In the genomic region with DNA sequence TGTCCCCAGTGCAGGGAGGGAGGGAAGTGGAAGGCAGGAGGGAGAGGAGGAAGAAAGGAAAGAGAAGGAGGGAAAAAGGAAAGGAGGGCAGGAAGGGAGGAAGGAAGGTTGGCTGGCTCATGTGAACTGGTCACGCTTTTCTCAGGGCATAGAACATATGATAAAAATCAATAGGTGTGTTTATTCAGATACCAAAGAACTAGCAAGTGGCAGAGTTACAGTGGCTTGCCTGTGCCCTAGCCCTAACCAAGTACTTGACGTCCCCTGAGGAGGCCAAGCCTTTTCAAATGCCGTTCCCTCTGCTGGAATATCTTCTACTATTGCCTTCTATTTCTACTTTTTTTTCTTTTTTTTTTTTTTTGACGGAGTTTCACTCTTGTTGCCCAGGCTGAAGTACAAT, we compare ENCODE assay signal across 18 cellular contexts. TPM values are rescaled to one million over a fixed set of nuclear protein-coding genes. Genes with fewer than 3 reads are reported as not detected.
DNase-seq lines count a peak whose midpoint lies in the region; ATAC-seq and TF ChIP-seq lines count a peak whose summit lies in the region.
"Had no signal": no experiment of that assay in that cellular context is flagged by ENCODE, and none has a peak within 500 bp of the region (broad histone marks: within the 10 kb centered on the region; RNA-seq: fewer than 3 reads in every experiment).

No MANE protein-coding gene starts in this region.

- H3K4me3 ChIP-seq in right cardiac atrium (ENCODE audit: low read length): no peak overlapping the region
- peak overlapping the region in 1 of 2 donors; percentile 9 for H3K4me3 ChIP-seq in left lung
- no peak overlapping the region for H3K4me3 ChIP-seq in gastrocnemius medialis
- no peak overlapping the region for H3K4me3 ChIP-seq in SJCRH30

- H3K4me1 ChIP-seq in right cardiac atrium (ENCODE audit: control insufficient read depth, insufficient read depth, low read length): peaks cover 5% of the 10 kb centered on the region
- peaks cover 14 to 19% of the 10 kb centered on the region in 2 donors for H3K4me1 ChIP-seq in left lung
- peaks cover 14 to 17% of the 10 kb centered on the region in 2 donors for H3K4me1 ChIP-seq in gastrocnemius medialis
- H3K4me1 ChIP-seq in SJCRH30: no peaks in the 10 kb centered on the region; the same call in 1 of the 2 replicates

- no peak for ATAC-seq in right cardiac atrium
- ATAC-seq in left ventricle myocardium superior: no peak
- peak; percentile 25 for ATAC-seq in left lung
- ATAC-seq in gastrocnemius medialis: no peak
- ATAC-seq in HG02763 (IDR thresholded peaks at IDR 0.05; ENCODE audit: unreplicated experiment): no peak

- in situ Hi-C loops in gastrocnemius medialis (cut with MboI; ENCODE audit: low sequenced_read_pairs in 4 of 4): no loop called here

- H3K36me3 ChIP-seq in left lung (no peaks in the 10 kb centered on the region), gastrocnemius medialis (no peaks in the 10 kb centered on the region), SJCRH30 (no peaks in the 10 kb centered on the region)
- H3K36me3 ChIP-seq: ovary had no signal

- no peak for TF ChIP-seq POLR2A in gastrocnemius medialis (IDR thresholded peaks at IDR 0.05)

- peak overlapping the region; percentile 76 for H3K27ac ChIP-seq in right cardiac atrium (ENCODE audit: low read length)
- peak overlapping the region; percentile 81 to 83 for H3K27ac ChIP-seq in left lung
- peak overlapping the region; percentile 70 to 74 (median 72) for H3K27ac ChIP-seq in gastrocnemius medialis
- H3K27ac ChIP-seq in SJCRH30: no peak overlapping the region

- H3K9me3 ChIP-seq in right cardiac atrium (ENCODE audit: control insufficient read depth, low read length): no peaks in the 10 kb centered on the region
- no peaks in the 10 kb centered on the region for H3K9me3 ChIP-seq in left lung
- no peaks in the 10 kb centered on the region for H3K9me3 ChIP-seq in gastrocnemius medialis
- no peaks in the 10 kb centered on the region for H3K9me3 ChIP-seq in SJCRH30 (replicated peaks)
- H3K9me3 ChIP-seq: ovary had no signal

- intact Hi-C loops in right cardiac atrium (cut with DNase I) (no loop called here), left ventricle myocardium superior (cut with micrococcal nuclease) (no loop called here), left lung (cut with DNase I) (no loop called here), gastrocnemius medialis (cut with DNase I; ENCODE audit: low total_unique reads) (loop anchor here (1.0 kb wide), 1 partner anchor 29 kb away; no protein-coding TSS in a partner anchor)

- WGBS in right cardiac atrium: 79% methylated on average over 4 of the region's 4 CpGs

- TF ChIP-seq CTCF in left lung (IDR thresholded peaks at IDR 0.05) (no peak), gastrocnemius medialis (IDR thresholded peaks at IDR 0.05 in 4 of 5, conservative IDR thresholded peaks at IDR 0.05 in 1 of 5) (no peak)

- H3K27me3 ChIP-seq in right cardiac atrium (ENCODE audit: control insufficient read depth, insufficient read depth) (no peaks in the 10 kb centered on the region), left lung (no peaks in the 10 kb centered on the region), gastrocnemius medialis (no peaks in the 10 kb centered on the region), SJCRH30 (no peaks in the 10 kb centered on the region)
- H3K27me3 ChIP-seq: ovary had no signal

- DNase-seq in right cardiac atrium (peak in 2 of 3 donors; percentile 12 to 18), left ventricle myocardium superior (no peak), left lung (no peak), gastrocnemius medialis (no peak), AG08396 (ENCODE audit: low spot score) (no peak), activated T-cell treated with anti-CD3 and anti-CD28 coated beads for 4 hours (no peak), SJCRH30 (no peak)
- DNase-seq: activated CD4-positive, CD25-positive, alpha-beta regulatory T cell treated with anti-CD3 and anti-CD28 coated beads, Interleukin-2, amount 50 U/mL, for 72 hours; activated CD8-positive, alpha-beta memory T cell treated with anti-CD3 and anti-CD28 coated beads, Interleukin-2, amount 50 U/mL, for 48 hours; activated naive CD8-positive, alpha-beta T cell treated with anti-CD3 and anti-CD28 coated beads for 36 hours; cortex of kidney; NCI-H187 treated with DMSO at 0.1 percent for 48 hours; NCI-H69; ovary had no signal

RNA-seq across cellular contexts. Expression of gene CHRDL2, which starts 33.5 kb away (rescaled TPM):
- total RNA-seq in right cardiac atrium (10 to 100 TPM in 1 of 4 donors, 1 to 10 TPM in 3; 2.7 to 11.8 (median 3.2) TPM), left ventricle myocardium superior (3.9 TPM), left lung (1 to 10 TPM; 1.3 to 5.2 TPM), gastrocnemius medialis (under 1 TPM in 1 of 4 donors, not detected in 3; 0.20 TPM)
- 0.97 TPM for polyA plus RNA-seq in right cardiac atrium
- not detected in 2 replicates for total RNA-seq in SJCRH30 (2014; rRNA removed; shearing (Covaris generic))
- total RNA-seq: activated naive CD8-positive, alpha-beta T cell treated with anti-CD3 and anti-CD28 coated beads for 36 hours; fibroblast of lung; M059J; RPMI7951 had no signal
- polyA plus RNA-seq: fibroblast of lung had no signal

RNA-seq across cellular contexts. Expression of gene RNF169, which starts 50.9 kb away (rescaled TPM):
- 10 to 100 TPM in 3 of 4 donors, 1 to 10 TPM in 1; 9.9 to 11.6 (median 10.8) TPM for total RNA-seq in right cardiac atrium
- polyA plus RNA-seq in right cardiac atrium: 2.5 TPM
- 11.7 TPM for total RNA-seq in left ventricle myocardium superior
- total RNA-seq in left lung: 10 to 100 TPM; 19.4 to 23.6 TPM
- 10 to 100 TPM; 17.1 to 25.2 (median 21.0) TPM for total RNA-seq in gastrocnemius medialis
- total RNA-seq in SJCRH30 (2014; rRNA removed; shearing (Covaris generic)): 16.0 and 17.8 TPM in 2 replicates

Comparison
In these comparisons a context has a peak if more than half of its experiments do, and no peak if none do; other contexts are left out.
1. DNase-seq: peak in right cardiac atrium (2 of 3); none in left ventricle myocardium superior (single experiment), left lung (0 of 2), gastrocnemius medialis (0 of 2), AG08396 (single experiment), activated T-cell treated with anti-CD3 and anti-CD28 coated beads for 4 hours (single experiment) and SJCRH30 (0 of 2).